In genomic region chr3:49173116-49173791, GRCh38 we compare ENCODE assay signal across 8 cellular contexts. TPM values are rescaled to one million over a fixed set of nuclear protein-coding genes. Genes with fewer than 3 reads are reported as not detected.
A peak's percentile ranks its signal among the peaks of the same experiment; 100 is the strongest.
DNase-seq lines count a peak whose midpoint lies in the region; ATAC-seq, FAIRE-seq and TF ChIP-seq lines count a peak whose summit lies in the region.
"Had no signal": no experiment of that assay in that cellular context is flagged by ENCODE, and none has a peak within 500 bp of the region (broad histone marks: within the 10 kb centered on the region; RNA-seq: fewer than 3 reads in every experiment).

No MANE protein-coding gene starts in this region.

- no peaks in the 10 kb centered on the region for H3F3A ChIP-seq in SK-N-SH (replicated peaks; ENCODE audit: insufficient read depth)

- peaks cover 25% of the 10 kb centered on the region for H3K79me2 ChIP-seq in SK-N-SH (ENCODE audit: insufficient read depth)

- H3K9me3 ChIP-seq in A549 (no peaks in the 10 kb centered on the region), SK-N-SH (no peaks in the 10 kb centered on the region)

- H3K4me3 Mint-ChIP-seq in immature natural killer cell, result no peak overlapping the region

- TF ChIP-seq CTCF in A549 (IDR thresholded peaks at IDR 0.05), result no peak
- TF ChIP-seq CTCF in SK-N-SH (IDR thresholded peaks at IDR 0.05), result no peak
- TF ChIP-seq CTCF in GM13977 (IDR thresholded peaks at IDR 0.05; ENCODE audit: extremely low read depth, insufficient read depth, missing control alignments), result no peak

- TF ChIP-seq EP300 in A549 (IDR thresholded peaks at IDR 0.05), result no peak
- TF ChIP-seq EP300 in SK-N-SH (IDR thresholded peaks at IDR 0.05; ENCODE audit: borderline replicate concordance in 1 of 2, low read depth in 1 of 2, low read length in 1 of 2), result no peak

- ATAC-seq in A549, result no peak
- ATAC-seq in GM18498 (IDR thresholded peaks at IDR 0.05; ENCODE audit: unreplicated experiment), result no peak

- FAIRE-seq in A549 (lab: Jason Lieb, UNC), result no peak

- in situ Hi-C loops in GM13977 (cut with MboI; ENCODE audit: low pct_unique_long_range_greater_than_20kb, low sequenced_read_pairs, unreplicated experiment), result loop anchor here (25.0 kb wide), 1 partner anchor 264 kb away; the partner anchor contains the start of gene NICN1

- POLR2A ChIA-PET in A549 (lab: Yijun Ruan, JAX) (no interaction called here), SK-N-SH (lab: Yijun Ruan, JAX) (interaction anchor here (0.9 to 2.2 kb wide), 4 partner anchors 40 to 276 kb away, joined by 3 to 13 read pairs (median 4); partner anchors contain the start of genes C3orf62 and USP4)

- H3K36me3 Mint-ChIP-seq in immature natural killer cell, result no peaks in the 10 kb centered on the region

- H3K27ac ChIP-seq in A549, result peak overlapping the region in 1 of 2 experiments; percentile 87; a peak in 1 of 6 replicates
- peak overlapping the region; percentile 70 to 99; a peak in 3 of 4 replicates for H3K27ac ChIP-seq in SK-N-SH (ENCODE audit: low read depth in 2 of 2, low read length in 1 of 2)

- no peaks in the 10 kb centered on the region for H3K27me3 ChIP-seq in SK-N-SH (ENCODE audit: insufficient read depth)

- no peak for TF ChIP-seq POLR2A in A549 (IDR thresholded peaks at IDR 0.05; ENCODE audit: low read length)

- peaks cover 0 to 21% of the 10 kb centered on the region in 2 experiments for H3K36me3 ChIP-seq in SK-N-SH (replicated peaks in 1 of 2; ENCODE audit: control insufficient read depth in 1 of 2, insufficient read depth in 2 of 2, low read length in 1 of 2)

- H3K4me3 ChIP-seq in A549 (no peak overlapping the region), SK-N-SH (ENCODE audit: low read depth in 2 of 2, low read length in 1 of 2) (peak overlapping the region; percentile 81 to 90; a peak in 3 of 4 replicates)

- WGBS in A549 (ENCODE audit: missing lambda C conversion rate), result 82% methylated on average over 3 of the region's 3 CpGs
- WGBS in SK-N-SH (ENCODE audit: low lambda C conversion rate), result 24% methylated on average over 3 of the region's 3 CpGs

- H3K27me3 Mint-ChIP-seq in immature natural killer cell (ENCODE audit: low read depth in 3 of 3), result peaks cover 0 to 2% (median 0%) of the 10 kb centered on the region in 3 donors

- TF ChIP-seq RAD21 in A549 (conservative IDR thresholded peaks at IDR 0.05 in 1 of 2, IDR thresholded peaks at IDR 0.05 in 1 of 2) (no peak), SK-N-SH (IDR thresholded peaks at IDR 0.05; ENCODE audit: low read length) (no peak)

- H3K9me3 Mint-ChIP-seq in immature natural killer cell, result no peaks in the 10 kb centered on the region

- peak overlapping the region; percentile 94; the same call in 1 of the 3 replicates for H3K4me2 ChIP-seq in A549
- peak overlapping the region; percentile 98 for H3K4me2 ChIP-seq in SK-N-SH

- H3K4me1 ChIP-seq in A549 (peaks cover 20% of the 10 kb centered on the region), SK-N-SH (ENCODE audit: control insufficient read depth in 1 of 2, insufficient read depth in 2 of 2, low read depth in 1 of 2, low read length in 1 of 2) (peaks cover 11 to 52% of the 10 kb centered on the region in 2 experiments)

- H3K9ac ChIP-seq in SK-N-SH, result peak overlapping the region; percentile 14; the same call in 1 of the 2 replicates

- no peaks in the 10 kb centered on the region for H3K9me2 ChIP-seq in SK-N-SH

- no peak overlapping the region for H3K27ac Mint-ChIP-seq in immature natural killer cell
- H3K27ac Mint-ChIP-seq: B cell had no signal

- CTCF ChIA-PET in A549 (lab: Yijun Ruan, JAX) (no interaction called here), SK-N-SH (lab: Yijun Ruan, JAX) (interaction anchor here (0.7 to 3.5 kb wide), 3 partner anchors 105 to 1392 kb away, joined by 3 to 26 read pairs (median 3); partner anchors contain the start of gene C3orf62)

- H3K4me1 Mint-ChIP-seq in immature natural killer cell, result peaks cover 8 to 14% of the 10 kb centered on the region in 2 donors

- DNase-seq in A549 (ENCODE audit: low read depth in 1 of 2, low spot score in 1 of 2), result no peak
- DNase-seq in SK-N-SH, result peak; percentile 88
- peak; percentile 88 for DNase-seq in left kidney (ENCODE audit: low read depth, low spot score)
- no peak for DNase-seq in immature natural killer cell
- DNase-seq in GM13977 (ENCODE audit: low spot score), result no peak
- DNase-seq: stimulated activated CD4-positive, alpha-beta T cell treated with anti-CD3 and anti-CD28 coated beads, Interleukin-2, amount 100 ng/mL, for 24 hours had no signal

- no peak overlapping the region for H2AFZ ChIP-seq in SK-N-SH (ENCODE audit: low read depth)

- H4K20me1 ChIP-seq in SK-N-SH (ENCODE audit: insufficient read depth), result no peaks in the 10 kb centered on the region

TF ChIP-seq in A549, 52 proteins besides CTCF, POLR2A, EP300 and RAD21 (continues in another document):
- no peak for TF ChIP-seq POLR2AphosphoS2 (conservative IDR thresholded peaks at IDR 0.05; ENCODE audit: low read length)
- no peak for TF ChIP-seq RFX5 (IDR thresholded peaks at IDR 0.05)
- no peak for TF ChIP-seq NR3C1 (IDR thresholded peaks at IDR 0.05)
- TF ChIP-seq FOSL2 (IDR thresholded peaks at IDR 0.05), result no peak
- TF ChIP-seq FOSL2 (CRISPR knock-in tag; IDR thresholded peaks at IDR 0.05), result no peak
- no peak for TF ChIP-seq RCOR1 (IDR thresholded peaks at IDR 0.05; ENCODE audit: low read depth, low read length)
- no peak for TF ChIP-seq ZFP36 (IDR thresholded peaks at IDR 0.05; ENCODE audit: borderline replicate concordance, partially characterized antibody)

TF ChIP-seq in SK-N-SH, 30 proteins besides CTCF, POLR2A, EP300 and RAD21 (continues in another document):
- TF ChIP-seq USF1 (IDR thresholded peaks at IDR 0.05; ENCODE audit: borderline replicate concordance, low read depth), result no peak
- TF ChIP-seq YY1 (IDR thresholded peaks at IDR 0.05; ENCODE audit: low read depth), result no peak
- peak; percentile 79 for TF ChIP-seq NFIC (IDR thresholded peaks at IDR 0.05; ENCODE audit: borderline replicate concordance)
- peak; percentile 81 for TF ChIP-seq CHD2 (IDR thresholded peaks at IDR 0.05; ENCODE audit: low read length, partially characterized antibody)
- peak; percentile 21; the same call in 1 of the 2 replicates for TF ChIP-seq GABPA (IDR thresholded peaks at IDR 0.05; ENCODE audit: low read depth)
- TF ChIP-seq RFX5 (IDR thresholded peaks at IDR 0.05; ENCODE audit: low read length), result no peak
- no peak for TF ChIP-seq MEF2A (IDR thresholded peaks at IDR 0.05; ENCODE audit: borderline replicate concordance, low read depth)

RNA-seq across cellular contexts. Expression of gene KLHDC8B, which starts 1.9 kb away (rescaled TPM):
- polyA plus RNA-seq in A549 (2011; rRNA removed) (6.7 and 7.4 TPM in 2 replicates), A549 (2017; fragmentation: RNase III; extraction: RNeasy Plus Mini Kit Qiagen cat#74134 plus additional on column Dnase treatment) (7.0 to 9.9 TPM (median 8.9 TPM) in 3 replicates), SK-N-SH (2012; rRNA removed) (35.3 and 40.6 TPM in 2 replicates), immature natural killer cell (1 to 10 TPM; 1.6 to 3.1 (median 2.1) TPM)
- 6.2 and 7.6 TPM in 2 replicates for polyA plus RNA-seq in A549 (2012; cell fraction: cytosol; rRNA removed)
- 9.8 and 10.1 TPM in 2 replicates for polyA plus RNA-seq in A549 (2012; cell fraction: nucleus; rRNA removed)
- 8.6 and 8.9 TPM in 2 replicates for polyA minus RNA-seq in A549 (2011; rRNA and poly(A)+ RNA removed)
- 20.2 and 29.3 TPM in 2 replicates for polyA plus RNA-seq in SK-N-SH (2012; cell fraction: cytosol; rRNA removed)
- polyA plus RNA-seq in SK-N-SH (2012; cell fraction: nucleus; rRNA removed), result 71.7 and 82.7 TPM in 2 replicates

RNA-seq across cellular contexts. Expression of gene CCDC71, which starts 7.1 kb away (rescaled TPM):
- polyA plus RNA-seq in A549 (2011; rRNA removed), result 13.4 and 15.9 TPM in 2 replicates
- polyA plus RNA-seq in A549 (2012; cell fraction: cytosol; rRNA removed), result 18.8 and 22.6 TPM in 2 replicates
- 17.3 and 19.4 TPM in 2 replicates for polyA plus RNA-seq in A549 (2012; cell fraction: nucleus; rRNA removed)
- polyA plus RNA-seq in A549 (2017; fragmentation: RNase III; extraction: RNeasy Plus Mini Kit Qiagen cat#74134 plus additional on column Dnase treatment), result 8.1 to 10.0 TPM (median 9.6 TPM) in 3 replicates
- 29.2 and 38.9 TPM in 2 replicates for polyA minus RNA-seq in A549 (2011; rRNA and poly(A)+ RNA removed)
- polyA plus RNA-seq in SK-N-SH (2012; rRNA removed), result 40.9 and 43.6 TPM in 2 replicates
- 20.6 and 31.9 TPM in 2 replicates for polyA plus RNA-seq in SK-N-SH (2012; cell fraction: cytosol; rRNA removed)
- 27.3 and 29.4 TPM in 2 replicates for polyA plus RNA-seq in SK-N-SH (2012; cell fraction: nucleus; rRNA removed)
- 1 to 10 TPM; 1.1 to 2.0 (median 1.7) TPM for polyA plus RNA-seq in immature natural killer cell

RNA-seq across cellular contexts. Expression of gene LAMB2, which starts 40.4 kb away (rescaled TPM):
- polyA plus RNA-seq in A549 (2011; rRNA removed) (146 and 238 TPM in 2 replicates), A549 (2017; fragmentation: RNase III; extraction: RNeasy Plus Mini Kit Qiagen cat#74134 plus additional on column Dnase treatment) (74.5 to 95.5 TPM (median 87.3 TPM) in 3 replicates), SK-N-SH (2012; rRNA removed) (318 and 332 TPM in 2 replicates), immature natural killer cell (not detected)
- 96.4 and 102 TPM in 2 replicates for polyA plus RNA-seq in A549 (2012; cell fraction: cytosol; rRNA removed)
- polyA plus RNA-seq in A549 (2012; cell fraction: nucleus; rRNA removed), result 812 and 862 TPM in 2 replicates
- 242 and 345 TPM in 2 replicates for polyA minus RNA-seq in A549 (2011; rRNA and poly(A)+ RNA removed)
- 79.7 and 90.1 TPM in 2 replicates for polyA plus RNA-seq in SK-N-SH (2012; cell fraction: cytosol; rRNA removed)
- polyA plus RNA-seq in SK-N-SH (2012; cell fraction: nucleus; rRNA removed), result 1,763 and 2,430 TPM in 2 replicates

RNA-seq across cellular contexts. Expression of gene USP19, which starts 52.6 kb away (rescaled TPM):
- 28.8 and 30.5 TPM in 2 replicates for polyA plus RNA-seq in A549 (2011; rRNA removed)
- 36.1 and 40.8 TPM in 2 replicates for polyA plus RNA-seq in A549 (2012; cell fraction: cytosol; rRNA removed)
- 81.8 and 95.2 TPM in 2 replicates for polyA plus RNA-seq in A549 (2012; cell fraction: nucleus; rRNA removed)
- polyA plus RNA-seq in A549 (2017; fragmentation: RNase III; extraction: RNeasy Plus Mini Kit Qiagen cat#74134 plus additional on column Dnase treatment), result 20.1 to 21.6 TPM (median 21.2 TPM) in 3 replicates
- polyA minus RNA-seq in A549 (2011; rRNA and poly(A)+ RNA removed), result 97.5 and 102 TPM in 2 replicates
- polyA plus RNA-seq in SK-N-SH (2012; rRNA removed), result 75.6 and 80.5 TPM in 2 replicates
- 31.2 and 48.4 TPM in 2 replicates for polyA plus RNA-seq in SK-N-SH (2012; cell fraction: cytosol; rRNA removed)
- polyA plus RNA-seq in SK-N-SH (2012; cell fraction: nucleus; rRNA removed), result 181 and 182 TPM in 2 replicates
- polyA plus RNA-seq in immature natural killer cell, result 10 to 100 TPM; 19.3 to 43.7 (median 38.3) TPM

Comparison
In these comparisons a context has a peak if more than half of its experiments do, and no peak if none do; other contexts are left out.
1. DNase-seq: peak in SK-N-SH (single experiment) and left kidney (single experiment); none in A549 (0 of 2), immature natural killer cell (0 of 3) and GM13977 (single experiment).
2. RNA of gene LAMB2, which starts 40.4 kb away (polyA plus RNA-seq): 79.7 to 2,430 TPM in SK-N-SH and 74.5 to 862 TPM in A549; not detected in immature natural killer cell; every median in the first group is over 10 times any median in the second.
3. Of the 12 proteins assayed by ChIP-seq in both A549 and SK-N-SH: peak only in A549: none; only in SK-N-SH: CHD2; in both: none; in neither: 11.